ENCODE assay signal across 28 cellular contexts in the genomic region with DNA sequence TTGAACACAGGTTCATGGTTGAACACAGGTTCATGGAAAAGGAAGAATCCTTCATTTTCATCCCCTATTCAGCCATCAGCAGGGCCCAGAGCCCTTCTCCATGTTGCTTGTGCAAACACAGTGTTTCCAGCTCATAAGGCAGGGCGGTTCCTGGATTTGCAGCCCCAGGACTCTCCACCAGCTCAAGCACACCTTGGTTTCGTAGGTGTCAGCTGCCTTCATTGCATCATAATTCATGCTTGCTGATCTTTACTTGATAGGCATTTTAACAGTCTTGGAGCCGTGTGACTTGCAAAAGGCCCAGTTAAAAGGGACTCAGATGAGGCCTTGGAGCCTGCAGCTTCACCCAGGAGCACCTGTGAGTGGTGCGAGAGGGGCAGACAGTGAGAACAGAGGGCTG.
"Had no signal": no experiment of that assay in that cellular context is flagged by ENCODE, and none has a peak within 500 bp of the region (broad histone marks: within the 10 kb centered on the region; RNA-seq: fewer than 3 reads in every experiment).

No MANE protein-coding gene starts in this region.

- H3K9me3 ChIP-seq: adrenal gland, body of pancreas, colonic mucosa, pancreas, psoas muscle, sigmoid colon, stomach, thyroid gland, upper lobe of left lung had no signal

- H3K4me2 ChIP-seq: smooth muscle cell had no signal

- H3K4me3 ChIP-seq: adrenal gland, body of pancreas, colonic mucosa, pancreas, psoas muscle, sigmoid colon, smooth muscle cell, stomach, thyroid gland, upper lobe of left lung had no signal

- ATAC-seq: activated CD4-positive, CD25-positive, alpha-beta regulatory T cell treated with anti-CD3 and anti-CD28 coated beads, Interleukin-2, amount 50 U/mL, for 24 hours; body of pancreas; left cardiac atrium; psoas muscle; stimulated activated naive B cell treated with anti-CD40 and anti-IgM and Interleukin-4, amounts not matched to agents 10 μg/mL and 1 μg/mL and 100 μg/mL, for 72 hours had no signal

- DNase-seq: activated CD4-positive, alpha-beta T cell treated with anti-CD3 and anti-CD28 coated beads for 48 hours; activated CD4-positive, alpha-beta T cell treated with anti-CD3 and anti-CD28 coated beads, Interleukin-2, amount 50 U/mL, for 48 hours; activated CD8-positive, alpha-beta memory T cell treated with anti-CD3 and anti-CD28 coated beads for 24 hours; activated effector memory CD4-positive, alpha-beta T cell treated with anti-CD3 and anti-CD28 coated beads, Interleukin-2, amount 50 U/mL, for 16 hours; activated naive CD4-positive, alpha-beta T cell treated with anti-CD3 and anti-CD28 coated beads for 36 hours; activated naive CD8-positive, alpha-beta T cell treated with anti-CD3 and anti-CD28 coated beads for 36 hours; aorta; body of pancreas; cerebellar nuclear complex; colonic mucosa; effector CD8-positive, alpha-beta T cell; left cardiac atrium; mammary epithelial cell; naive B cell; nephron progenitor cell; nucleus accumbens; pancreas; psoas muscle; sigmoid colon; stimulated activated CD4-positive, alpha-beta T cell treated with anti-CD3 and anti-CD28 coated beads, Interleukin-1b, Interleukin-23, amount 100 ng/mL, for 48 hours; stimulated activated naive B cell treated with anti-CD40 and anti-IgM and Interleukin-4, amounts not matched to agents 10 μg/mL and 1 μg/mL and 100 μg/mL, for 72 hours; stomach; thyroid gland; upper lobe of left lung; WERI-Rb-1 had no signal

- H3K4me1 ChIP-seq: colonic mucosa, pancreas, psoas muscle had no signal

- H3K27me3 ChIP-seq: adrenal gland, body of pancreas, colonic mucosa, pancreas, thyroid gland, upper lobe of left lung had no signal

- H3K36me3 ChIP-seq: adrenal gland, colonic mucosa, pancreas, sigmoid colon, stomach, thyroid gland, upper lobe of left lung, WERI-Rb-1 had no signal

- H3K27ac ChIP-seq: adrenal gland, body of pancreas, colonic mucosa, pancreas, psoas muscle, sigmoid colon, stomach, thyroid gland, upper lobe of left lung, WERI-Rb-1 had no signal
